In genomic region chr7:112573302-112574039, GRCh38 we compare ENCODE assay signal across 15 cellular contexts.
DNase-seq lines count a peak whose midpoint lies in the region; ATAC-seq, FAIRE-seq and TF ChIP-seq lines count a peak whose summit lies in the region.
"Had no signal": no experiment of that assay in that cellular context is flagged by ENCODE, and none has a peak within 500 bp of the region (broad histone marks: within the 10 kb centered on the region; RNA-seq: fewer than 3 reads in every experiment).

No MANE protein-coding gene starts in this region.

- H3K27me3 ChIP-seq in SK-N-SH (ENCODE audit: insufficient read depth) = no peaks in the 10 kb centered on the region
- H3K27me3 ChIP-seq in small intestine (ENCODE audit: control insufficient read depth in 2 of 2, insufficient read depth in 2 of 2, low read length in 2 of 2) = no peaks in the 10 kb centered on the region

- H3K4me3 ChIP-seq in SK-N-SH (ENCODE audit: low read depth in 2 of 2, low read length in 1 of 2) = no peak overlapping the region
- H3K4me3 ChIP-seq in small intestine (ENCODE audit: low read depth in 1 of 2, low read length in 2 of 2) = no peak overlapping the region
- H3K4me3 ChIP-seq: SK-N-MC had no signal

- TF ChIP-seq CTCF in SK-N-SH (IDR thresholded peaks at IDR 0.05) = no peak

- TF ChIP-seq EP300 in SK-N-SH (IDR thresholded peaks at IDR 0.05; ENCODE audit: borderline replicate concordance in 1 of 2, low read depth in 1 of 2, low read length in 1 of 2) = no peak

- no peak overlapping the region for H3K4me2 ChIP-seq in SK-N-SH

- TF ChIP-seq RAD21 in SK-N-SH (IDR thresholded peaks at IDR 0.05; ENCODE audit: low read length) = no peak

- H3K79me2 ChIP-seq in SK-N-SH (ENCODE audit: insufficient read depth) = no peaks in the 10 kb centered on the region

- no peaks in the 10 kb centered on the region for H3K9me2 ChIP-seq in SK-N-SH

- POLR2A ChIA-PET in SK-N-SH (lab: Yijun Ruan, JAX) = no interaction called here

- DNase-seq in NCI-H1105 treated with DMSO at 0.1 percent for 48 hours (lab: John Stamatoyannopoulos, UW) (peak; percentile 43), NCI-H1105 (lab: John Stamatoyannopoulos, UW) (no peak), SK-N-SH (no peak), left cardiac atrium (no peak), small intestine (peak; percentile 41), MV-4-11 (lab: John Stamatoyannopoulos, UW) (no peak), NCI-H774 (lab: John Stamatoyannopoulos, UW) (no peak)
- DNase-seq: activated CD4-positive, alpha-beta memory T cell treated with anti-CD3 and anti-CD28 coated beads for 36 hours; activated naive CD8-positive, alpha-beta T cell treated with anti-CD3 and anti-CD28 coated beads for 36 hours; effector memory CD4-positive, alpha-beta T cell; NCI-H1436; stimulated activated CD4-positive, alpha-beta T cell treated with anti-CD3 and anti-CD28 coated beads, Interleukin-2, amount 100 ng/mL, for 48 hours had no signal

- FAIRE-seq in small intestine (lab: Jason Lieb, UNC) = no peak

- H3K4me1 ChIP-seq in SK-N-SH (ENCODE audit: control insufficient read depth in 1 of 2, insufficient read depth in 2 of 2, low read depth in 1 of 2, low read length in 1 of 2) = peaks cover 0 to 3% of the 10 kb centered on the region in 2 experiments; a peak in 2 of 4 replicates
- peaks cover 0 to 4% of the 10 kb centered on the region in 2 donors for H3K4me1 ChIP-seq in small intestine (ENCODE audit: control insufficient read depth in 2 of 2, insufficient read depth in 1 of 2, low read depth in 1 of 2, low read length in 1 of 2)

- no peak overlapping the region for H3K9ac ChIP-seq in SK-N-SH

- no peaks in the 10 kb centered on the region for H3F3A ChIP-seq in SK-N-SH (replicated peaks; ENCODE audit: insufficient read depth)

- intact Hi-C loops in left cardiac atrium (cut with DNase I) = no loop called here

- H3K27ac ChIP-seq in SK-N-SH (ENCODE audit: low read depth in 2 of 2, low read length in 1 of 2) = no peak overlapping the region
- H3K27ac ChIP-seq in small intestine (ENCODE audit: low read depth in 1 of 2, low read length in 1 of 2) = peak overlapping the region; percentile 16 to 80
- H3K27ac ChIP-seq: SK-N-MC had no signal

- H2AFZ ChIP-seq in SK-N-SH (ENCODE audit: low read depth) = no peak overlapping the region

- WGBS in SK-N-SH (ENCODE audit: low lambda C conversion rate) = 63% methylated on average over 6 of the region's 6 CpGs
- WGBS in small intestine, 3 donors = 16 to 51% (median 27%) methylated on average over 6 of the region's 6 CpGs

- H3K36me3 ChIP-seq in SK-N-SH (replicated peaks in 1 of 2; ENCODE audit: control insufficient read depth in 1 of 2, insufficient read depth in 2 of 2, low read length in 1 of 2) (no peaks in the 10 kb centered on the region), small intestine (ENCODE audit: control insufficient read depth in 2 of 2, insufficient read depth in 2 of 2, low read length in 2 of 2) (no peaks in the 10 kb centered on the region)

- H3K9me3 ChIP-seq in SK-N-SH = no peaks in the 10 kb centered on the region
- no peaks in the 10 kb centered on the region for H3K9me3 ChIP-seq in small intestine (ENCODE audit: control insufficient read depth, low read depth)

- H4K20me1 ChIP-seq in SK-N-SH (ENCODE audit: insufficient read depth) = no peaks in the 10 kb centered on the region

- ATAC-seq in left cardiac atrium (peak; percentile 16 to 34), GM21390 (IDR thresholded peaks at IDR 0.05; ENCODE audit: unreplicated experiment) (no peak)
- ATAC-seq: HCT116 had no signal

- CTCF ChIA-PET in SK-N-SH (lab: Yijun Ruan, JAX) = interaction anchor here (0.5 to 1.4 kb wide), 6 partner anchors 9 to 1375 kb away, joined by 3 to 5 read pairs (median 3); no protein-coding TSS in a partner anchor

TF ChIP-seq in SK-N-SH, 30 proteins besides CTCF, POLR2A, EP300 and RAD21:
- TF ChIP-seq USF1 (IDR thresholded peaks at IDR 0.05; ENCODE audit: borderline replicate concordance, low read depth) (no peak), NFIC (IDR thresholded peaks at IDR 0.05; ENCODE audit: borderline replicate concordance) (no peak), TCF12 (IDR thresholded peaks at IDR 0.05) (peak; percentile 8; the same call in 1 of the 2 replicates), POLR2AphosphoS5 (IDR thresholded peaks at IDR 0.05; ENCODE audit: low read depth, low read length) (no peak), FOXJ3 (CRISPR knock-in tag; IDR thresholded peaks at IDR 0.05) (no peak), RXRA (IDR thresholded peaks at IDR 0.05; ENCODE audit: borderline replicate concordance, low read depth) (no peak), RCOR1 (IDR thresholded peaks at IDR 0.05; ENCODE audit: low read length) (no peak), IRF3 (IDR thresholded peaks at IDR 0.05; ENCODE audit: low read depth, low read length) (no peak), YY1 (IDR thresholded peaks at IDR 0.05; ENCODE audit: low read depth) (no peak), USF2 (IDR thresholded peaks at IDR 0.05; ENCODE audit: borderline replicate concordance, low read depth, low read length) (no peak), MAX (IDR thresholded peaks at IDR 0.05; ENCODE audit: low read depth) (no peak), ELF1 (IDR thresholded peaks at IDR 0.05) (no peak), JUND (IDR thresholded peaks at IDR 0.05) (peak; percentile 16; the same call in 1 of the 2 replicates), GATA2 (CRISPR knock-in tag; IDR thresholded peaks at IDR 0.05) (no peak), NRF1 (IDR thresholded peaks at IDR 0.05; ENCODE audit: low read depth, low read length) (no peak), MXI1 (IDR thresholded peaks at IDR 0.05; ENCODE audit: low read depth, low read length) (no peak)

Comparison
In these comparisons a context has a peak if more than half of its experiments do, and no peak if none do; other contexts are left out.
1. DNase-seq: peak in NCI-H1105 treated with DMSO at 0.1 percent for 48 hours (single experiment) and small intestine (single experiment); none in NCI-H1105 (single experiment), SK-N-SH (single experiment), left cardiac atrium (single experiment), MV-4-11 (single experiment) and NCI-H774 (single experiment).
2. H3K27ac ChIP-seq: peak in small intestine (2 of 2); none in SK-N-SH (0 of 2).